ENCODE assay signal across 8 cellular contexts in the genomic region with DNA sequence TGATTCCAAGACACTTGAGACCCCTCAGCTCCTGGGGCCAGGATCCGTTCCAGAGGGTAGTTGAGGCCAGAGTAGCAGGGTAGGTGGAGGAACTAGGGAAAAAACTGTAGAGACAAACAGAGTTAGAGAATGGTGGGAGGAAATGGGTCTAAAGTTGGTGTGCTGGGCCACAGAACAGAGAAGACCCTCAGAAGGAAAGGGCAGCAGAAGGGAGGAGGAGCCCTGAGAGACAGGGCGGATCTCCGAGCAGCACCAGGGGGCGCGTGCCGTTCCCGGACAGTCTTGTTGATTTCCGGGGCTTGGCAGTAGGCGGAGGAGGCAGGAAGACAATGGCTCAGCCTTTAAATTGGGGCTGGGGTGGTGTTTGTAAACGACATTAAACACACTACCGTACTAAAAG. TPM values are rescaled to one million over a fixed set of nuclear protein-coding genes. Genes with fewer than 3 reads are reported as not detected.
DNase-seq lines count a peak whose midpoint lies in the region; ATAC-seq and TF ChIP-seq lines count a peak whose summit lies in the region.

No MANE protein-coding gene starts in this region.

- peak; percentile 31 for ATAC-seq in CD8-positive, alpha-beta T cell

- H3K27me3 Mint-ChIP-seq in CD8-positive, alpha-beta T cell (ENCODE audit: low read depth), result peaks cover 47% of the 10 kb centered on the region

- H3K9me3 Mint-ChIP-seq in CD8-positive, alpha-beta T cell, result no peaks in the 10 kb centered on the region

- peak overlapping the region; percentile 4 for H3K4me3 Mint-ChIP-seq in CD8-positive, alpha-beta T cell

- DNase-seq in CD8-positive, alpha-beta T cell, result peak in 3 of 7 experiments; percentile 23 to 52 (median 39)
- DNase-seq in Kasumi-1 (lab: John Stamatoyannopoulos, UW) (peak; percentile 35 to 49), anterior cingulate cortex (lab: John Stamatoyannopoulos, UW) (peak in 33 of 58 donors; percentile 1 to 48 (median 21)), midbrain (lab: John Stamatoyannopoulos, UW) (peak; percentile 49), cortex of kidney (lab: John Stamatoyannopoulos, UW) (no peak), thyroid gland (no peak), RPMI8226 (no peak), tibial nerve (ENCODE audit: low spot score in 2 of 2) (no peak)

- WGBS in thyroid gland, 2 donors, result 36 to 61% methylated on average over 11 of the region's 11 CpGs
- 14 to 15% methylated on average over 11 of the region's 11 CpGs for WGBS in tibial nerve, 2 donors

- peaks cover 25% of the 10 kb centered on the region for H3K4me1 ChIP-seq in CD8-positive, alpha-beta T cell (ENCODE audit: insufficient read depth, low read length)
- H3K4me1 ChIP-seq in thyroid gland (peaks cover 6 to 22% of the 10 kb centered on the region in 2 donors), tibial nerve (peaks cover 0 to 46% (median 5%) of the 10 kb centered on the region in 4 donors)

- H3K4me1 Mint-ChIP-seq in CD8-positive, alpha-beta T cell (ENCODE audit: low read depth), result peaks cover 27% of the 10 kb centered on the region

- CTCF ChIA-PET in CD8-positive, alpha-beta T cell (lab: Charles Lee), result interaction anchor here (1.5 kb wide), 1 partner anchor 136 kb away, joined by 3 read pairs; no protein-coding TSS in a partner anchor

- H3K27ac ChIP-seq in CD8-positive, alpha-beta T cell (ENCODE audit: low read depth, low read length), result no peak overlapping the region
- H3K27ac ChIP-seq in thyroid gland (no peak overlapping the region), tibial nerve (no peak overlapping the region)

- POLR2A ChIA-PET in CD8-positive, alpha-beta T cell (lab: Charles Lee), result no interaction called here

- intact Hi-C loops in CD8-positive, alpha-beta T cell (cut with DNase I, micrococcal nuclease), result loop anchor here in 1 of 2 experiments (5.0 kb wide), 1 partner anchor 150 kb away; a partner anchor contains a TSS
- intact Hi-C loops in thyroid gland (cut with DNase I), result no loop called here

- no peaks in the 10 kb centered on the region for H3K36me3 ChIP-seq in CD8-positive, alpha-beta T cell (ENCODE audit: insufficient read depth, low read length)
- no peaks in the 10 kb centered on the region for H3K36me3 ChIP-seq in thyroid gland
- H3K36me3 ChIP-seq in tibial nerve, result no peaks in the 10 kb centered on the region

- no peak overlapping the region for H3K27ac Mint-ChIP-seq in CD8-positive, alpha-beta T cell

- no peak for TF ChIP-seq CTCF in CD8-positive, alpha-beta T cell (IDR thresholded peaks at IDR 0.05)
- no peak for TF ChIP-seq CTCF in thyroid gland (IDR thresholded peaks at IDR 0.05)
- peak in 2 of 5 experiments; percentile 16 to 36 for TF ChIP-seq CTCF in tibial nerve (IDR thresholded peaks at IDR 0.05)

- no peak for TF ChIP-seq POLR2A in thyroid gland (IDR thresholded peaks at IDR 0.05)
- no peak for TF ChIP-seq POLR2A in tibial nerve (IDR thresholded peaks at IDR 0.05)

- peaks cover 30% of the 10 kb centered on the region for H3K27me3 ChIP-seq in CD8-positive, alpha-beta T cell (ENCODE audit: insufficient read depth, low read length)
- H3K27me3 ChIP-seq in thyroid gland (no peaks in the 10 kb centered on the region), tibial nerve (peaks cover 0 to 62% of the 10 kb centered on the region in 2 donors)

- no peak for TF ChIP-seq EP300 in tibial nerve (IDR thresholded peaks at IDR 0.05)

- no peaks in the 10 kb centered on the region for H3K36me3 Mint-ChIP-seq in CD8-positive, alpha-beta T cell

- no peak overlapping the region for H3K4me3 ChIP-seq in CD8-positive, alpha-beta T cell (ENCODE audit: low read depth, low read length)
- H3K4me3 ChIP-seq in thyroid gland (replicated peaks in 1 of 3) (no peak overlapping the region), tibial nerve (no peak overlapping the region)

- H3K9me3 ChIP-seq in CD8-positive, alpha-beta T cell (ENCODE audit: low read length), result no peaks in the 10 kb centered on the region
- H3K9me3 ChIP-seq in thyroid gland (no peaks in the 10 kb centered on the region), tibial nerve (no peaks in the 10 kb centered on the region)

RNA-seq across cellular contexts. Expression of a gene that starts 2.4 kb away (rescaled TPM):
- total RNA-seq in CD8-positive, alpha-beta T cell, result under 1 TPM in 1 of 2 experiments, not detected in 1; 0.08 TPM
- total RNA-seq in thyroid gland (1 to 10 TPM; 1.5 to 7.7 (median 2.1) TPM), tibial nerve (1 to 10 TPM; 2.4 to 5.1 (median 3.6) TPM)

Comparison
In these comparisons a context has a peak if more than half of its experiments do, and no peak if none do; other contexts are left out.
1. DNase-seq: peak in Kasumi-1 (2 of 2), anterior cingulate cortex (33 of 58) and midbrain (single experiment); none in cortex of kidney (single experiment), thyroid gland (0 of 2), RPMI8226 (single experiment) and tibial nerve (0 of 2).